Comparison of ENCODE assay signal across 9 cellular contexts in genomic region chr19:51702754-51703654, GRCh38. TPM values are rescaled to one million over a fixed set of nuclear protein-coding genes. Genes with fewer than 3 reads are reported as not detected.
DNase-seq lines count a peak whose midpoint lies in the region; ATAC-seq and TF ChIP-seq lines count a peak whose summit lies in the region.
"Had no signal": no experiment of that assay in that cellular context is flagged by ENCODE, and none has a peak within 500 bp of the region (broad histone marks: within the 10 kb centered on the region; RNA-seq: fewer than 3 reads in every experiment).

No MANE protein-coding gene starts in this region.

- H3K9me3 ChIP-seq in iPS-18c (ENCODE audit: control insufficient read depth, insufficient read depth, low read length) = no peaks in the 10 kb centered on the region

- DNase-seq in HFFc6 (no peak), AG08396 (ENCODE audit: low spot score) (no peak), NCI-H1417 treated with DMSO at 0.1 percent for 48 hours (lab: John Stamatoyannopoulos, UW) (no peak)
- peak in 1 of 2 donors; percentile 53 for DNase-seq in activated naive CD4-positive, alpha-beta T cell treated with anti-CD3 and anti-CD28 coated beads, Interleukin-2, amount 50 U/mL, for 72 hours (ENCODE audit: low spot score in 2 of 2)

- no peaks in the 10 kb centered on the region; the same call in none of the 2 replicates for H3K27me3 Mint-ChIP-seq in HFFc6 (ENCODE audit: insufficient read depth)

- peak overlapping the region; percentile 89 for H3K4me3 Mint-ChIP-seq in HFFc6

- ATAC-seq in activated naive CD4-positive, alpha-beta T cell treated with anti-CD3 and anti-CD28 coated beads, Interleukin-2, amount 50 U/mL, for 72 hours = no peak
- ATAC-seq in HG02588 (IDR thresholded peaks at IDR 0.05; ENCODE audit: unreplicated experiment) (no peak), GM19023 (IDR thresholded peaks at IDR 0.05; ENCODE audit: unreplicated experiment) (no peak)

- peaks cover 86% of the 10 kb centered on the region for H3K36me3 Mint-ChIP-seq in HFFc6 (ENCODE audit: low read depth)
- H3K36me3 Mint-ChIP-seq in activated naive CD4-positive, alpha-beta T cell treated with anti-CD3 and anti-CD28 coated beads, Interleukin-2, amount 50 U/mL, for 72 hours = peaks cover 25 to 49% of the 10 kb centered on the region in 2 donors

- peak overlapping the region; percentile 78 for H3K27ac Mint-ChIP-seq in HFFc6
- H3K27ac Mint-ChIP-seq in activated naive CD4-positive, alpha-beta T cell treated with anti-CD3 and anti-CD28 coated beads, Interleukin-2, amount 50 U/mL, for 72 hours = peak overlapping the region; percentile 37 to 100

- no peak for TF ChIP-seq CTCF in HFFc6 (IDR thresholded peaks at IDR 0.05)

- H3K9me3 Mint-ChIP-seq in HFFc6 = no peaks in the 10 kb centered on the region
- H3K9me3 Mint-ChIP-seq in activated naive CD4-positive, alpha-beta T cell treated with anti-CD3 and anti-CD28 coated beads, Interleukin-2, amount 50 U/mL, for 72 hours = peaks cover 0 to 9% of the 10 kb centered on the region in 2 donors

- peak overlapping the region; percentile 60 for H3K4me3 ChIP-seq in iPS-18c (ENCODE audit: insufficient read depth, low read depth, low read length)
- peak overlapping the region; percentile 49 to 72 (median 63) for H3K4me3 ChIP-seq in skin epidermis

- H3K27ac ChIP-seq in skin epidermis = peak overlapping the region in 18 of 21 experiments; percentile 88 to 99 (median 96)

- peaks cover 43% of the 10 kb centered on the region for H3K4me1 Mint-ChIP-seq in HFFc6 (ENCODE audit: low read depth)

RNA-seq across cellular contexts. Expression of gene SPACA6, which starts 9.9 kb away (rescaled TPM):
- 10 to 100 TPM; 12.2 to 14.9 (median 13.3) TPM for total RNA-seq in HFFc6 (2021; fragmentation: NEBNext Ultra II Directional; extraction: Animal tissue kit (Norgen Biotek cat#: 25700))
- total RNA-seq in activated naive CD4-positive, alpha-beta T cell treated with anti-CD3 and anti-CD28 coated beads, Interleukin-2, amount 50 U/mL, for 72 hours = 10 to 100 TPM in 1 of 2 donors, 1 to 10 TPM in 1; 9.3 to 13.7 TPM

RNA-seq across cellular contexts. Expression of gene HAS1, which starts 20.8 kb away (rescaled TPM):
- total RNA-seq in HFFc6 (2021; fragmentation: NEBNext Ultra II Directional; extraction: Animal tissue kit (Norgen Biotek cat#: 25700)) = not detected
- total RNA-seq in activated naive CD4-positive, alpha-beta T cell treated with anti-CD3 and anti-CD28 coated beads, Interleukin-2, amount 50 U/mL, for 72 hours = not detected
- total RNA-seq: fibroblast of villous mesenchyme had no signal

RNA-seq across cellular contexts. Expression of gene FPR1, which starts 48.7 kb away (rescaled TPM):
- under 1 TPM in 5 of 6 experiments, not detected in 1; 0.26 to 0.53 (median 0.34) TPM for total RNA-seq in HFFc6 (2021; fragmentation: NEBNext Ultra II Directional; extraction: Animal tissue kit (Norgen Biotek cat#: 25700))
- total RNA-seq in activated naive CD4-positive, alpha-beta T cell treated with anti-CD3 and anti-CD28 coated beads, Interleukin-2, amount 50 U/mL, for 72 hours = not detected
- total RNA-seq: fibroblast of villous mesenchyme had no signal

RNA-seq across cellular contexts. Expression of gene SIGLEC14, which starts 56.4 kb away (rescaled TPM):
- total RNA-seq in HFFc6 (2021; fragmentation: NEBNext Ultra II Directional; extraction: Animal tissue kit (Norgen Biotek cat#: 25700)) = not detected
- total RNA-seq in activated naive CD4-positive, alpha-beta T cell treated with anti-CD3 and anti-CD28 coated beads, Interleukin-2, amount 50 U/mL, for 72 hours = under 1 TPM in 1 of 2 donors, not detected in 1; 0.47 TPM
- total RNA-seq: fibroblast of villous mesenchyme had no signal

RNA-seq across cellular contexts. Expression of gene FPR2, which starts 58.0 kb away (rescaled TPM):
- total RNA-seq in HFFc6 (2021; fragmentation: NEBNext Ultra II Directional; extraction: Animal tissue kit (Norgen Biotek cat#: 25700)) = not detected
- total RNA-seq in activated naive CD4-positive, alpha-beta T cell treated with anti-CD3 and anti-CD28 coated beads, Interleukin-2, amount 50 U/mL, for 72 hours = not detected
- total RNA-seq: fibroblast of villous mesenchyme had no signal
